1 cellular context compared by ENCODE assay signal in genomic region chr10:59825932-59826331, GRCh38.
TF ChIP-seq lines count a peak whose summit lies in the region.

No MANE protein-coding gene starts in this region.

TF ChIP-seq in GM23338, 12 proteins besides CTCF, POLR2A, EP300 and RAD21 (continued from another document):
- TF ChIP-seq ZNF462 (CRISPR knock-in tag; IDR thresholded peaks at IDR 0.05) (no peak), CREB1 (CRISPR knock-in tag; IDR thresholded peaks at IDR 0.05; ENCODE audit: low read depth) (no peak), JUNB (IDR thresholded peaks at IDR 0.05; ENCODE audit: unreplicated experiment) (no peak)
TF ChIP-seq in GM23338: peak in this region for 0.
